9 cellular contexts compared by ENCODE assay signal in the genomic region with DNA sequence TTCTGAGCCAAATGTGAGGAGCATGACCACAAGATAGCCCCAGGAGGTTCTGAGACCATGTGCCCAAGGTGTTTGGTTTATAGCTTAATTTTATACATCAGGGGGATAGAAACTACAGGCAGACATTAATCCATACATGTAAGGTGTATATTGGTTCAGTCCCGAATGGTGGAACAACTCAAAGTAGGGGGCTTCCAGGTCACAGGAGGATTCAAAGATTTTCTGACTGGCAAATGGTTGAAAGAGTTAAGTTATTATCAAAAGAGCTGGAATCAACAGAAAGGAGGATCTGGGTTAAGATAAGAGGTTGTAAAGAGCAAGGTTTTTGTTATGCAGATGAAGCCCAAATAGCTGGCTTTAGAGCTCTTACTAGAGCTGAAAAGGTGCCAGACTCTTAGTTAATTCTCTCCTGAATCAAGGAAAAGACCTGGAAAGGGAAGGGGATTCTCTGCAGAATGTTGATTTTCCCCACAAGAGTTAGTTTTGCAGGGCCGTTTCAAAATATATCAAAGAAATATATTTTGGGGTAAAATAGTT.
"Had no signal": no experiment of that assay in that cellular context is flagged by ENCODE, and none has a peak within 500 bp of the region (broad histone marks: within the 10 kb centered on the region; RNA-seq: fewer than 3 reads in every experiment).

No MANE protein-coding gene starts in this region.

- H3K27me3 ChIP-seq: gastrocnemius medialis had no signal

- H3K36me3 ChIP-seq: gastrocnemius medialis had no signal

- H3K27ac ChIP-seq: epithelial cell of prostate, gastrocnemius medialis had no signal

- DNase-seq: activated effector memory CD4-positive, alpha-beta T cell treated with Interleukin-2 at 50 U/mL for 16 hours; activated T-cell treated with anti-CD3 and anti-CD28 coated beads, Interleukin-2, amount 50 U/mL, for 24 hours; amniotic stem cell; effector memory CD4-positive, alpha-beta T cell; gastrocnemius medialis; stimulated activated CD4-positive, alpha-beta T cell treated with anti-CD3 and anti-CD28 coated beads, Interleukin-12 subunit alpha, Interleukin-12 subunit beta, amount 100 ng/mL, for 4 hours; stimulated activated naive CD4-positive, alpha-beta T cell treated with Interleukin-2 at 50 U/mL for 16 hours had no signal

- H3K4me3 ChIP-seq: gastrocnemius medialis had no signal

- H3K9me3 ChIP-seq: gastrocnemius medialis had no signal

- H3K4me1 ChIP-seq: gastrocnemius medialis had no signal

- ATAC-seq: activated naive CD4-positive, alpha-beta T cell treated with anti-CD3 and anti-CD28 coated beads, Interleukin-2, amount 50 U/mL, for 72 hours; gastrocnemius medialis had no signal
